Comparison of ENCODE assay signal across 1 cellular context in genomic region chr12:52063081-52063985, GRCh38.
A peak's percentile ranks its signal among the peaks of the same experiment; 100 is the strongest.
TF ChIP-seq lines count a peak whose summit lies in the region.

No MANE protein-coding gene starts in this region.

TF ChIP-seq in K562, 482 proteins besides CTCF, POLR2A, EP300 and RAD21:
- TF ChIP-seq XRCC4 (IDR thresholded peaks at IDR 0.05; ENCODE audit: extremely low read depth, insufficient read depth, insufficient read length) (no peak), TEAD2 (tag; IDR thresholded peaks at IDR 0.05) (no peak), VEZF1 (CRISPR knock-in tag; IDR thresholded peaks at IDR 0.05) (peak; percentile 6; the same call in 1 of the 2 replicates), ZNF395 (CRISPR knock-in tag; IDR thresholded peaks at IDR 0.05) (peak; percentile 11; the same call in 1 of the 2 replicates), JUND (IDR thresholded peaks at IDR 0.05; ENCODE audit: borderline replicate concordance, low read depth, low read length) (peak; percentile 6; the same call in 1 of the 2 replicates), JUND (tag; IDR thresholded peaks at IDR 0.05; ENCODE audit: borderline replicate concordance, low read depth, low read length) (no peak), CGGBP1 (CRISPR knock-in tag; IDR thresholded peaks at IDR 0.05) (no peak), ZEB2 (IDR thresholded peaks at IDR 0.05) (no peak), ZNF445 (CRISPR knock-in tag; IDR thresholded peaks at IDR 0.05; ENCODE audit: low read depth) (no peak), CBFA2T3 (IDR thresholded peaks at IDR 0.05) (peak; percentile 11; the same call in 1 of the 2 replicates), EZH2 (IDR thresholded peaks at IDR 0.05; ENCODE audit: borderline replicate concordance, low read depth, low read length) (no peak), RCOR1 (IDR thresholded peaks at IDR 0.05; ENCODE audit: borderline replicate concordance in 1 of 2, low read depth in 2 of 2, low read length in 2 of 2) (0 out of 4 replicates have a peak, but pooled peaks of 1 of the 2 experiments have one; percentile 18), ZBTB26 (CRISPR knock-in tag; IDR thresholded peaks at IDR 0.05) (no peak), ERF (CRISPR knock-in tag; IDR thresholded peaks at IDR 0.05) (no peak), ZBTB7A (IDR thresholded peaks at IDR 0.05; ENCODE audit: borderline replicate concordance, control insufficient read depth, low read depth, low read length) (peak; percentile 77; the same call in 1 of the 2 replicates), SMAD4 (CRISPR knock-in tag; conservative IDR thresholded peaks at IDR 0.05) (no peak)
